ENCODE assay signal across 23 cellular contexts in the genomic region with DNA sequence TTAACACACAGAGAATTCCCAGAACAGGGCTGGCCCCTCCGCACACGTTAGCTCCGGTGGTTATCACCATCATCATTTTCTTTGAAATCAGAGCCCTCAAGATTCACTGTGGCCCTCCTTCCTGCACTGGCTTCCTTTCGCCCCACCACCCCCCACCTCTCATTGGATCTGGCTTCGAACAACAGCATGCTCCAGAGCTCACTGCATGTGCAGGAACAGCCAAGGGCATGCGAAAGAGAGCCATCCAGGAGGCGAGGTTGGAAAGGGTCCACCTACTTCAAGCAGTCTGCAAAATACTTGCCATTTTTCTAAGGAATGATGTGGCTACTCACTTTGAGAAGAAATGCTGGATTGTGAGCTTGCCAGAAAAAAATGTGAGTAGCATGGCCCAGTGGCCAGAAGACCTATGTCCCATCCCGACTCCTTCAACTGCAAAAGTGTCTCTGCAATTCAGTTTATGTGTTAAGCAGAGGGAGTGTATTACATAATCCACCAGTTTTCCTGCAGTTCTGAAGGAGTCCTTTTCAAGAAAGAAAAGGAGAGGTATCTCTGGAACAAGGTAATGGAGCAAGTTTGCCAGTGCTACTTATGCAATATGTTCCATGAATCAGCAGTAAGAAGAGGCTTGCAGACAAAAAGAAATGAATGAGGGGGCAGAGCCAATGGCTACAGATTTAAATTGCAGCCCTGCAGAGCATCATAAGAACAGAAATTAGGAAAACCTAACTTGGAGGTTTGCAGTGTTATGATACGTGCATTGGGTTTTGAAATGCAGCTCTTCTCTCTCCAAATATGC.
DNase-seq lines count a peak whose midpoint lies in the region; ATAC-seq, FAIRE-seq and TF ChIP-seq lines count a peak whose summit lies in the region.
"Had no signal": no experiment of that assay in that cellular context is flagged by ENCODE, and none has a peak within 500 bp of the region (broad histone marks: within the 10 kb centered on the region; RNA-seq: fewer than 3 reads in every experiment).

No MANE protein-coding gene starts in this region.

- H3K9ac ChIP-seq in adipocyte (ENCODE audit: low read length) = no peak overlapping the region

- TF ChIP-seq CTCF in bronchial epithelial cell (IDR thresholded peaks at IDR 0.05; ENCODE audit: insufficient read depth, low read length, severe bottlenecking) = no peak

- H3K4me1 ChIP-seq in adipocyte (ENCODE audit: control insufficient read depth, insufficient read depth, low read length) = peaks cover 14% of the 10 kb centered on the region
- H3K4me1 ChIP-seq: BE2C, SJCRH30 had no signal

- no peaks in the 10 kb centered on the region for H3K27me3 ChIP-seq in adipocyte (replicated peaks; ENCODE audit: control insufficient read depth, insufficient read depth, low read length)
- H3K27me3 ChIP-seq in bronchial epithelial cell (ENCODE audit: control insufficient read depth, insufficient read depth, low read length) = no peaks in the 10 kb centered on the region
- H3K27me3 ChIP-seq: SJCRH30 had no signal

- no peak for FAIRE-seq in bronchial epithelial cell (lab: Jason Lieb, UNC)
- FAIRE-seq: D721Med, GM19239, H1, HTR-8/SVneo, RCC 7860 had no signal

- H3K9me3 ChIP-seq in adipocyte (ENCODE audit: control insufficient read depth, low read length) = peaks cover 5% of the 10 kb centered on the region
- H3K9me3 ChIP-seq: BE2C, SJCRH30 had no signal

- DNase-seq in adipocyte (ENCODE audit: low read depth) = peak; percentile 3
- DNase-seq in bronchial epithelial cell (ENCODE audit: low read depth) = peak; percentile 37
- peak; percentile 7 for DNase-seq in left lobe of liver (ENCODE audit: low spot score)
- peak; percentile 8 for DNase-seq in stimulated activated CD8-positive, alpha-beta memory T cell treated with anti-CD3 and anti-CD28 coated beads, Interleukin-4, amount 100 ng/mL, for 48 hours
- no peak for DNase-seq in NCI-H187 treated with DMSO at 0.1 percent for 48 hours (lab: John Stamatoyannopoulos, UW)
- no peak for DNase-seq in NCI-H146 treated with DMSO at 0.1 percent for 48 hours (lab: John Stamatoyannopoulos, UW; ENCODE audit: unreplicated experiment)
- DNase-seq: BE2C, EL, GF-D8, KG1, NCI-H1105 treated with DMSO at 0.1 percent for 48 hours, NCI-H1694 treated with DMSO at 0.1 percent for 48 hours, NCI-H446 treated with DMSO at 0.1 percent for 48 hours, NCI-H526 treated with DMSO at 0.1 percent for 48 hours, OCI-M1, SJCRH30 had no signal

- ATAC-seq in left lobe of liver = no peak
- ATAC-seq in HG02870 (IDR thresholded peaks at IDR 0.05; ENCODE audit: unreplicated experiment) = no peak
- ATAC-seq: HCT116 had no signal

- H3K36me3 ChIP-seq in adipocyte (ENCODE audit: control insufficient read depth, insufficient read depth, low read length, severe bottlenecking) (no peaks in the 10 kb centered on the region), bronchial epithelial cell (ENCODE audit: control insufficient read depth, insufficient read depth, low read length) (no peaks in the 10 kb centered on the region)
- H3K36me3 ChIP-seq: BE2C, SJCRH30 had no signal

- H3K4me3 ChIP-seq in adipocyte (ENCODE audit: low read length) (no peak overlapping the region), bronchial epithelial cell (ENCODE audit: low read depth, low read length) (no peak overlapping the region)
- H3K4me3 ChIP-seq: SJCRH30 had no signal

Comparison
In these comparisons a context has a peak if more than half of its experiments do, and no peak if none do; other contexts are left out.
1. DNase-seq: peak in adipocyte (single experiment), bronchial epithelial cell (single experiment), left lobe of liver (single experiment) and stimulated activated CD8-positive, alpha-beta memory T cell treated with anti-CD3 and anti-CD28 coated beads, Interleukin-4, amount 100 ng/mL, for 48 hours (single experiment); none in NCI-H187 treated with DMSO at 0.1 percent for 48 hours (single experiment) and NCI-H146 treated with DMSO at 0.1 percent for 48 hours (single experiment).